Comparison of ENCODE assay signal across 8 cellular contexts in genomic region chr12:93025145-93026103, GRCh38.
DNase-seq lines count a peak whose midpoint lies in the region; ATAC-seq and TF ChIP-seq lines count a peak whose summit lies in the region.

No MANE protein-coding gene starts in this region.

- no peak overlapping the region for H3K27ac ChIP-seq in dorsolateral prefrontal cortex

- no peaks in the 10 kb centered on the region for H3K9me3 Mint-ChIP-seq in activated CD4-positive, alpha-beta T cell treated with anti-CD3 and anti-CD28 coated beads, Interleukin-2, amount 10 ng/mL, durations not matched to agents 7 days and 5 days
- H3K9me3 Mint-ChIP-seq in neural crest cell = no peaks in the 10 kb centered on the region

- H3K4me3 Mint-ChIP-seq in activated CD4-positive, alpha-beta T cell treated with anti-CD3 and anti-CD28 coated beads, Interleukin-2, amount 10 ng/mL, durations not matched to agents 7 days and 5 days = no peak overlapping the region
- H3K4me3 Mint-ChIP-seq in neural crest cell = no peak overlapping the region

- CTCF ChIA-PET in activated CD4-positive, alpha-beta T cell treated with anti-CD3 and anti-CD28 coated beads, Interleukin-2, amount 10 ng/mL, durations not matched to agents 7 days and 5 days (lab: Charles Lee) = no interaction called here

- no peaks in the 10 kb centered on the region for H3K27me3 ChIP-seq in dorsolateral prefrontal cortex

- intact Hi-C loops in dorsolateral prefrontal cortex (cut with DNase I) = loop anchor here in 1 of 2 donors (10.0 kb wide), 1 partner anchor 369 kb away; no protein-coding TSS in a partner anchor

- POLR2A ChIA-PET in activated CD4-positive, alpha-beta T cell treated with anti-CD3 and anti-CD28 coated beads, Interleukin-2, amount 10 ng/mL, durations not matched to agents 7 days and 5 days (lab: Charles Lee) = no interaction called here

- ATAC-seq in HG02884 (IDR thresholded peaks at IDR 0.05; ENCODE audit: unreplicated experiment) (peak; percentile 63), HG02973 (IDR thresholded peaks at IDR 0.05; ENCODE audit: unreplicated experiment) (no peak), GM21528 (IDR thresholded peaks at IDR 0.05; ENCODE audit: low FRiP score, unreplicated experiment) (no peak)

- no peak overlapping the region for H3K4me3 ChIP-seq in dorsolateral prefrontal cortex

- DNase-seq in activated CD4-positive, alpha-beta T cell treated with anti-CD3 and anti-CD28 coated beads, Interleukin-2, amount 10 ng/mL, durations not matched to agents 7 days and 5 days = peak; percentile 15
- no peak for DNase-seq in activated CD4-positive, alpha-beta T cell treated with anti-CD3 and anti-CD28 coated beads, Interleukin-2, amount 50 U/mL, for 1 hour
- DNase-seq in NCI-H774 (lab: John Stamatoyannopoulos, UW) = peak; percentile 26
- no peak for DNase-seq in dorsolateral prefrontal cortex
- DNase-seq in neural crest cell (ENCODE audit: low read depth, low spot score) = no peak

- H3K36me3 Mint-ChIP-seq in activated CD4-positive, alpha-beta T cell treated with anti-CD3 and anti-CD28 coated beads, Interleukin-2, amount 10 ng/mL, durations not matched to agents 7 days and 5 days (ENCODE audit: low read depth) = no peaks in the 10 kb centered on the region
- no peaks in the 10 kb centered on the region for H3K36me3 Mint-ChIP-seq in neural crest cell (ENCODE audit: low read depth)

- no peak overlapping the region for H3K27ac Mint-ChIP-seq in activated CD4-positive, alpha-beta T cell treated with anti-CD3 and anti-CD28 coated beads, Interleukin-2, amount 10 ng/mL, durations not matched to agents 7 days and 5 days
- no peak overlapping the region for H3K27ac Mint-ChIP-seq in neural crest cell (ENCODE audit: unreplicated experiment)

- TF ChIP-seq CTCF in dorsolateral prefrontal cortex (IDR thresholded peaks at IDR 0.05 in 54 of 56, conservative IDR thresholded peaks at IDR 0.05 in 2 of 56; ENCODE audit: low read depth in 1 of 56, partially characterized antibody in 56 of 56) (peak in 53 of 56 donors; percentile 20 to 66 (median 42)), neural crest cell (conservative IDR thresholded peaks at IDR 0.05) (peak; percentile 59)

- no peaks in the 10 kb centered on the region for H3K4me1 Mint-ChIP-seq in activated CD4-positive, alpha-beta T cell treated with anti-CD3 and anti-CD28 coated beads, Interleukin-2, amount 10 ng/mL, durations not matched to agents 7 days and 5 days
- H3K4me1 Mint-ChIP-seq in neural crest cell = peaks cover 5% of the 10 kb centered on the region

- H3K27me3 Mint-ChIP-seq in activated CD4-positive, alpha-beta T cell treated with anti-CD3 and anti-CD28 coated beads, Interleukin-2, amount 10 ng/mL, durations not matched to agents 7 days and 5 days = no peaks in the 10 kb centered on the region
- H3K27me3 Mint-ChIP-seq in neural crest cell (ENCODE audit: low read depth) = no peaks in the 10 kb centered on the region

Comparison
In these comparisons a context has a peak if more than half of its experiments do, and no peak if none do; other contexts are left out.
1. DNase-seq: peak in activated CD4-positive, alpha-beta T cell treated with anti-CD3 and anti-CD28 coated beads, Interleukin-2, amount 10 ng/mL, durations not matched to agents 7 days and 5 days (single experiment) and NCI-H774 (single experiment); none in activated CD4-positive, alpha-beta T cell treated with anti-CD3 and anti-CD28 coated beads, Interleukin-2, amount 50 U/mL, for 1 hour (single experiment), dorsolateral prefrontal cortex (0 of 10) and neural crest cell (single experiment).